In genomic region chr2:74655579-74655978, GRCh38 we compare ENCODE assay signal across 1 cellular context.
TF ChIP-seq lines count a peak whose summit lies in the region.

No MANE protein-coding gene starts in this region.

TF ChIP-seq in WTC11, 78 proteins besides CTCF, POLR2A, EP300 and RAD21:
- TF ChIP-seq E2F5 (CRISPR knock-in tag; IDR thresholded peaks at IDR 0.05), result no peak
- TF ChIP-seq E2F1 (CRISPR knock-in tag; IDR thresholded peaks at IDR 0.05), result no peak
- no peak for TF ChIP-seq NFYB (CRISPR knock-in tag; conservative IDR thresholded peaks at IDR 0.05; ENCODE audit: low read depth)
- no peak for TF ChIP-seq ESRRA (CRISPR knock-in tag; IDR thresholded peaks at IDR 0.05; ENCODE audit: borderline replicate concordance)
- no peak for TF ChIP-seq TCF7 (CRISPR knock-in tag; IDR thresholded peaks at IDR 0.05; ENCODE audit: low read depth)
- no peak for TF ChIP-seq PRRX2 (CRISPR knock-in tag; IDR thresholded peaks at IDR 0.05)
- TF ChIP-seq AR (CRISPR knock-in tag; IDR thresholded peaks at IDR 0.05), result no peak
